ENCODE assay signal across 21 cellular contexts in genomic region chr2:24210723-24211122, GRCh38. TPM values are rescaled to one million over a fixed set of nuclear protein-coding genes. Genes with fewer than 3 reads are reported as not detected.
DNase-seq lines count a peak whose midpoint lies in the region; ATAC-seq and TF ChIP-seq lines count a peak whose summit lies in the region.
"Had no signal": no experiment of that assay in that cellular context is flagged by ENCODE, and none has a peak within 500 bp of the region (broad histone marks: within the 10 kb centered on the region; RNA-seq: fewer than 3 reads in every experiment).

No MANE protein-coding gene starts in this region.

- ATAC-seq in Right ventricle myocardium inferior: peak; percentile 13
- ATAC-seq: CD8-positive, alpha-beta T cell had no signal

- H3K4me1 Mint-ChIP-seq in nephron progenitor cell: peaks cover 9% of the 10 kb centered on the region

- H3K4me3 ChIP-seq in right atrium auricular region (no peak overlapping the region), lower leg skin (ENCODE audit: low read depth, poor library complexity, severe bottlenecking) (no peak overlapping the region)
- H3K4me3 ChIP-seq: BLaER1, GM23248 had no signal

- 92 to 94% methylated on average over 21 of the region's 21 CpGs for WGBS in lower leg skin, 2 donors

- H3K27ac ChIP-seq in right atrium auricular region: no peak overlapping the region
- H3K27ac ChIP-seq: BLaER1, C4-2B, GM23248 had no signal

- no peaks in the 10 kb centered on the region for H3K27me3 Mint-ChIP-seq in nephron progenitor cell (ENCODE audit: low read depth, poor library complexity)
- H3K27me3 Mint-ChIP-seq: B cell; CD4-positive, CD25-positive, alpha-beta regulatory T cell had no signal

- no peaks in the 10 kb centered on the region for H3K9me3 ChIP-seq in right atrium auricular region
- H3K9me3 ChIP-seq: BLaER1, Caco-2 had no signal

- no peak overlapping the region for H3K4me3 Mint-ChIP-seq in nephron progenitor cell
- H3K4me3 Mint-ChIP-seq: B cell; CD4-positive, CD25-positive, alpha-beta regulatory T cell; CD8-positive, alpha-beta T cell had no signal

- H3K9me3 Mint-ChIP-seq in nephron progenitor cell: no peaks in the 10 kb centered on the region
- H3K9me3 Mint-ChIP-seq: CD4-positive, CD25-positive, alpha-beta regulatory T cell; CD8-positive, alpha-beta T cell had no signal

- TF ChIP-seq CTCF in right atrium auricular region (IDR thresholded peaks at IDR 0.05) (no peak), nephron progenitor cell (IDR thresholded peaks at IDR 0.05) (no peak), lower leg skin (IDR thresholded peaks at IDR 0.05) (no peak)

- H3K27ac Mint-ChIP-seq in nephron progenitor cell: peak overlapping the region; percentile 79
- H3K27ac Mint-ChIP-seq: B cell; CD8-positive, alpha-beta T cell had no signal

- H3K36me3 ChIP-seq in right atrium auricular region: peaks cover 74% of the 10 kb centered on the region

- TF ChIP-seq POLR2A in lower leg skin (IDR thresholded peaks at IDR 0.05): no peak

- H3K4me1 ChIP-seq in right atrium auricular region: no peaks in the 10 kb centered on the region
- H3K4me1 ChIP-seq: Caco-2 had no signal

- no peaks in the 10 kb centered on the region for H3K27me3 ChIP-seq in right atrium auricular region
- H3K27me3 ChIP-seq: BLaER1 had no signal

- intact Hi-C loops in Right ventricle myocardium inferior (cut with DNase I): no loop called here
- intact Hi-C loops in lower leg skin (cut with DNase I; ENCODE audit: low total_unique reads): no loop called here

- no peaks in the 10 kb centered on the region for H3K36me3 Mint-ChIP-seq in nephron progenitor cell (ENCODE audit: low read depth)

- DNase-seq in Right ventricle myocardium inferior (ENCODE audit: missing footprints) (no peak), right atrium auricular region (ENCODE audit: low spot score) (no peak), iPS-NIHi7 (ENCODE audit: extremely low spot score) (peak; percentile 6), nephron progenitor cell (no peak), lower leg skin (ENCODE audit: low spot score in 2 of 2) (no peak), HuH-7.5 (ENCODE audit: low spot score) (no peak), SIG-M5 treated with dmso at 0.1 percent for 504 hours (lab: John Stamatoyannopoulos, UW; ENCODE audit: unreplicated experiment) (no peak)
- DNase-seq: Caco-2; CD4-positive, CD25-positive, alpha-beta regulatory T cell; CD8-positive, alpha-beta T cell; DMS153; DND-41; GM23248; H7; HCEC 1CT had no signal

RNA-seq across cellular contexts. Expression of gene FAM228A, which starts 35.9 kb away (rescaled TPM):
- total RNA-seq in Right ventricle myocardium inferior (0.22 TPM), right atrium auricular region (1 to 10 TPM in 1 of 2 donors, under 1 TPM in 1; 0.51 to 1.8 TPM), lower leg skin (under 1 TPM in 2 of 4 donors, not detected in 2; 0.25 to 0.26 TPM)
- total RNA-seq: A172; A673; B cell; Caco-2; CD4-positive, CD25-positive, alpha-beta regulatory T cell; CD8-positive, alpha-beta T cell; H1 had no signal
